8 cellular contexts compared by ENCODE assay signal in the genomic region with DNA sequence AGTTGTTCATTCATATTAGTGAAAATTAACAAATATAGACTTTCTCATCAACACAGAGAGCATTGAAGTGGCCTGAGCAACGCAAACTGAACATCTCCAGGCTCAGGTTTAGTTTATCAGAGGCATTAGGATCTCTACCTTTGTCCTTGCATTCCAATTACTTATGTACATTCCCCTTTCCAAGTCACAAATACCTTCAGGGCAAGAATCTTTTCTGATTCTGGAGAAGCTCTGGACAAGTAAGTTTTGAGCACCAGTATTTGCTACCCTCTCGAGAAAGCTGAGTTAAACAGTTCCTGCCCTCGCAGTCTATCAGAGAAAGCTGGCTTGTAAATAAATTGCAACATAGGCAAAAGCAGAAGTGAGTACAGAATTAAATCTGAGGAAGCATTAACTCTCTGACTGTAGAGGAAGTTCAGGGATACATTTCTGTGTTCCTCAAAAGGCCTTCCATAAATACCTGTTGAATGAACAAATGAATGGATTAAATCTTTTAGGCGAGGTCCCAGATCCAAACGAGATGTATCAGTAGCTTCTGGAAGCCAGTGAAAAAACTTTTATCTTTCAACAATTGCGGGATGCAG. TPM values are rescaled to one million over a fixed set of nuclear protein-coding genes. Genes with fewer than 3 reads are reported as not detected.
DNase-seq lines count a peak whose midpoint lies in the region; ATAC-seq, FAIRE-seq and TF ChIP-seq lines count a peak whose summit lies in the region.

No MANE protein-coding gene starts in this region.

- TF ChIP-seq CTCF in GM06990 (IDR thresholded peaks at IDR 0.05; ENCODE audit: insufficient read depth, low read length, poor library complexity, severe bottlenecking), result no peak

- peaks cover 44% of the 10 kb centered on the region for H3K4me1 ChIP-seq in mononuclear cell (ENCODE audit: insufficient read depth, low read length)

- H3K4me3 ChIP-seq in GM06990 (replicated peaks; ENCODE audit: low read depth, low read length), result peak overlapping the region; percentile 93
- peak overlapping the region; percentile 73 for H3K4me3 ChIP-seq in mononuclear cell (ENCODE audit: low read length)

- no peaks in the 10 kb centered on the region for H3K9me3 Mint-ChIP-seq in central memory CD8-positive, alpha-beta T cell

- FAIRE-seq in HTR-8/SVneo (lab: Jason Lieb, UNC), result no peak

- no peaks in the 10 kb centered on the region for H3K36me3 ChIP-seq in GM06990 (ENCODE audit: control insufficient read depth, insufficient read depth, low read length)

- H3K27me3 Mint-ChIP-seq in central memory CD8-positive, alpha-beta T cell, result no peaks in the 10 kb centered on the region

- H3K4me1 Mint-ChIP-seq in central memory CD8-positive, alpha-beta T cell, result peaks cover 38% of the 10 kb centered on the region

- H3K9me3 ChIP-seq in mononuclear cell (ENCODE audit: low read depth, low read length), result no peaks in the 10 kb centered on the region

- H3K36me3 Mint-ChIP-seq in central memory CD8-positive, alpha-beta T cell (ENCODE audit: insufficient read depth), result peaks cover 13% of the 10 kb centered on the region

- H3K27ac Mint-ChIP-seq in central memory CD8-positive, alpha-beta T cell (ENCODE audit: low read depth), result peak overlapping the region; percentile 94

- H3K27me3 ChIP-seq in GM06990 (replicated peaks; ENCODE audit: control insufficient read depth, insufficient read depth, low read length) (no peaks in the 10 kb centered on the region), mononuclear cell (ENCODE audit: insufficient read depth, low read length) (no peaks in the 10 kb centered on the region)

- ATAC-seq in central memory CD8-positive, alpha-beta T cell (replicated peaks; ENCODE audit: extremely low read depth, poor library complexity, severe bottlenecking), result no peak
- no peak for ATAC-seq in GM21717 (IDR thresholded peaks at IDR 0.05; ENCODE audit: unreplicated experiment)

- DNase-seq in GM06990 (ENCODE audit: extremely low read depth, insufficient read length) (no peak), NCI-H69 (lab: John Stamatoyannopoulos, UW) (peak; percentile 21), NCI-H345 treated with DMSO at 0.1 percent for 48 hours (lab: John Stamatoyannopoulos, UW; ENCODE audit: unreplicated experiment) (no peak), NCI-H446 (lab: John Stamatoyannopoulos, UW) (no peak), HTR-8/SVneo (ENCODE audit: insufficient read length, low spot score) (no peak)
- DNase-seq in central memory CD8-positive, alpha-beta T cell (ENCODE audit: low spot score in 2 of 2), result no peak

- H3K4me3 Mint-ChIP-seq in central memory CD8-positive, alpha-beta T cell, result peak overlapping the region; percentile 96

RNA-seq across cellular contexts. Expression of a gene that starts 1.2 kb away (rescaled TPM):
- total RNA-seq in mononuclear cell, result 7.0 TPM
